ENCODE assay signal across 8 cellular contexts in genomic region chr17:1716912-1717695, GRCh38. TPM values are rescaled to one million over a fixed set of nuclear protein-coding genes. Genes with fewer than 3 reads are reported as not detected.
A peak's percentile ranks its signal among the peaks of the same experiment; 100 is the strongest.
DNase-seq lines count a peak whose midpoint lies in the region; ATAC-seq and TF ChIP-seq lines count a peak whose summit lies in the region.

No MANE protein-coding gene starts in this region.

- peaks cover 17 to 60% (median 50%) of the 10 kb centered on the region in 9 donors for H3K4me1 ChIP-seq in heart right ventricle

- H3K4me3 ChIP-seq in GM12865 (ENCODE audit: low read depth, low read length) (peak overlapping the region; percentile 71), heart right ventricle (peak overlapping the region; percentile 45 to 99 (median 81))

- no peaks in the 10 kb centered on the region for H3K27me3 ChIP-seq in heart right ventricle

- H3K4me3 Mint-ChIP-seq in type B pancreatic cell: peak overlapping the region; percentile 96

- DNase-seq in GM12865 (ENCODE audit: low read depth) (peak; percentile 99), NCI-H1436 (lab: John Stamatoyannopoulos, UW) (peak; percentile 98), T follicular helper cell (ENCODE audit: low read depth) (peak; percentile 73), amniotic epithelial cell (ENCODE audit: low read depth) (peak; percentile 100), heart right ventricle (peak; percentile 77 to 97), pons (ENCODE audit: low spot score) (peak; percentile 98), type B pancreatic cell (ENCODE audit: extremely low spot score, unreplicated experiment) (peak; percentile 89)

- intact Hi-C loops in heart right ventricle (cut with DNase I): loop anchor here in 3 of 10 donors (2.0 to 10.0 kb wide), 7 partner anchors 32 to 452 kb away; partner anchors contain the start of genes PRPF8 (in 1 of the 3) and RILP (in 1 of the 3)

- H3K27me3 Mint-ChIP-seq in type B pancreatic cell: no peaks in the 10 kb centered on the region

- peak overlapping the region; percentile 100 for H3K27ac Mint-ChIP-seq in type B pancreatic cell

- TF ChIP-seq CTCF in GM12865 (IDR thresholded peaks at IDR 0.05; ENCODE audit: insufficient read depth, low read depth, low read length, missing control alignments) (no peak), heart right ventricle (IDR thresholded peaks at IDR 0.05) (no peak), type B pancreatic cell (conservative IDR thresholded peaks at IDR 0.05) (no peak)

- H3K27ac ChIP-seq in heart right ventricle: peak overlapping the region; percentile 97 to 100 (median 98)

- ATAC-seq in HG02759 (IDR thresholded peaks at IDR 0.05; ENCODE audit: unreplicated experiment): peak; percentile 37
- ATAC-seq in heart right ventricle: peak; percentile 53 to 79 (median 68)

- no peaks in the 10 kb centered on the region for H3K9me3 Mint-ChIP-seq in type B pancreatic cell

- H3K9me3 ChIP-seq in heart right ventricle: no peaks in the 10 kb centered on the region

- H3K36me3 ChIP-seq in heart right ventricle: peaks cover 0 to 26% (median 18%) of the 10 kb centered on the region in 9 donors

- H3K4me1 Mint-ChIP-seq in type B pancreatic cell (ENCODE audit: unreplicated experiment): peaks cover 21% of the 10 kb centered on the region

- WGBS in heart right ventricle, 2 donors: 0% methylated on average over 13 of the region's 13 CpGs

- H3K36me3 Mint-ChIP-seq in type B pancreatic cell: no peaks in the 10 kb centered on the region

RNA-seq across cellular contexts. Expression of gene TLCD2, which starts 6.9 kb away (rescaled TPM):
- total RNA-seq in heart right ventricle (1 to 10 TPM in 9 of 10 donors, under 1 TPM in 1; 0.96 to 6.0 (median 1.9) TPM), type B pancreatic cell (ENCODE audit: low replicate concordance) (4.0 and 4.3 TPM in 2 replicates)
- 1 to 10 TPM; 1.6 to 3.2 TPM for polyA plus RNA-seq in heart right ventricle

RNA-seq across cellular contexts. Expression of gene WDR81, which starts 7.4 kb away (rescaled TPM):
- 10 to 100 TPM in 4 of 10 donors, 1 to 10 TPM in 6; 7.7 to 16.9 (median 9.2) TPM for total RNA-seq in heart right ventricle
- 10 to 100 TPM in 1 of 2 donors, 1 to 10 TPM in 1; 8.5 to 14.9 TPM for polyA plus RNA-seq in heart right ventricle
- 14.5 and 16.0 TPM in 2 replicates for total RNA-seq in type B pancreatic cell (ENCODE audit: low replicate concordance)

RNA-seq across cellular contexts. Expression of gene SERPINF2, which starts 25.6 kb away (rescaled TPM):
- 1 to 10 TPM in 3 of 10 donors, under 1 TPM in 5, not detected in 2; 0.18 to 1.3 (median 0.41) TPM for total RNA-seq in heart right ventricle
- polyA plus RNA-seq in heart right ventricle: 1 to 10 TPM; 2.0 to 2.8 TPM
- 28.3 and 36.3 TPM in 2 replicates for total RNA-seq in type B pancreatic cell (ENCODE audit: low replicate concordance)

RNA-seq across cellular contexts. Expression of gene PRPF8, which starts 32.4 kb away (rescaled TPM):
- total RNA-seq in heart right ventricle (100 to 1,000 TPM; 137 to 205 (median 179) TPM), type B pancreatic cell (ENCODE audit: low replicate concordance) (277 and 321 TPM in 2 replicates)
- polyA plus RNA-seq in heart right ventricle: 100 to 1,000 TPM in 1 of 2 donors, 10 to 100 TPM in 1; 79.1 to 107 TPM

RNA-seq across cellular contexts. Expression of gene SERPINF1, which starts 44.8 kb away (rescaled TPM):
- 100 to 1,000 TPM in 4 of 10 donors, 10 to 100 TPM in 6; 26.2 to 185 (median 89.1) TPM for total RNA-seq in heart right ventricle
- polyA plus RNA-seq in heart right ventricle: 100 to 1,000 TPM; 181 to 247 TPM
- total RNA-seq in type B pancreatic cell (ENCODE audit: low replicate concordance): 9.6 and 98.8 TPM in 2 replicates

Comparison
In these comparisons a context has a peak if more than half of its experiments do, and no peak if none do; other contexts are left out.
1. Peak in every context shown above with its lines: DNase-seq, ATAC-seq, H3K4me3 ChIP-seq and H3K27ac ChIP-seq.
2. RNA of gene SERPINF2, which starts 25.6 kb away (total RNA-seq): 28.3 to 36.3 TPM in type B pancreatic cell; 0.18 to 1.3 TPM in heart right ventricle; every median in the first group is over 10 times any median in the second.